ENCODE assay signal across 8 cellular contexts in the genomic region with DNA sequence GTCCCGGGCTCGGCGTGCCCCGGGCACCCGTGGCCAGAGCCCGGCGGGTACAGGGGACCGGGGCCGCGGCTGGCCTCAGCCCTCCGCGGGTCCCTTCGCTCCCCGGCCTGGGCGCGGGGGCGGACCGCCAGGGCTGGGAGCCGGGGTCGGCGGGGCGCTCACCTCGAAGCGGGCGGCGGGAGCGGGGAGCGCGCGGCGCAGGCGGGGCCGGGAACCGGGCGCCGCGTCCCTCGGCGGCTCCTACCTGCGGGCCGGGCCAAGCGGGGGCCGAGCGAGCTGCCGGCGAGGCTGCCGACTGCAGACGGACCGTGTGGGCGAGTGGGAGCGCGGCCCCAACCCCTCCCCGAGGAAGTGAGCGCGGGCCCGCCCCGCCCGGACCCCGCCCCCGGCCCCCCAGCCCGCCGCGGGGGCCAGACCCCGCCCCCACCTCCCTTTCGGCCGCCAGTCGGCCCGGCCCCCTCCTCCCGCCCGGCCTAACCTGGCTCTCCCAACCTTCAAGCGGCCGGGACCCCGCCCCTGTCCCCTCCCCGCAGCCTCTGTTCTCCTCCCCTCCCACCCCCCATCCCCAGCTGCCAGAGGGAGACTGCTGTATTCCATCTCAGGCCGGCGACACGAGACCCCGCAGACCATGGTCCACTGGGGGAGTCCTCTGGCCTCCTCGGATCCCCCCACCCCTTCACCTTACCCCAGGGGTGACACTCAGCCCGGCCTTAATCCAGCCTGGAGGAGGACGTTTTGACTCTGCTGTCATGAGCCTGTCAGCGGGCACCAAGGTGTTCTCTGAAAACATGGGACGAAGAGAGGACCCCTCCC. TPM values are rescaled to one million over a fixed set of nuclear protein-coding genes. Genes with fewer than 3 reads are reported as not detected.
DNase-seq lines count a peak whose midpoint lies in the region; ATAC-seq and TF ChIP-seq lines count a peak whose summit lies in the region.

A gene with protein sequence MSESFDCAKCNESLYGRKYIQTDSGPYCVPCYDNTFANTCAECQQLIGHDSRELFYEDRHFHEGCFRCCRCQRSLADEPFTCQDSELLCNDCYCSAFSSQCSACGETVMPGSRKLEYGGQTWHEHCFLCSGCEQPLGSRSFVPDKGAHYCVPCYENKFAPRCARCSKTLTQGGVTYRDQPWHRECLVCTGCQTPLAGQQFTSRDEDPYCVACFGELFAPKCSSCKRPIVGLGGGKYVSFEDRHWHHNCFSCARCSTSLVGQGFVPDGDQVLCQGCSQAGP (minus strand): TSS at position 320 of the 813 bp plus-strand sequence. CDS start 6,102 bp downstream, outside the sequence.

- DNase-seq in AG04449 (ENCODE audit: low read depth, low spot score) (no peak), NCI-H69 (lab: John Stamatoyannopoulos, UW) (peak; percentile 67), fibroblast of pulmonary artery (ENCODE audit: low read depth) (peak; percentile 67), nephron progenitor cell (peak; percentile 85), putamen (ENCODE audit: low spot score) (no peak)
- DNase-seq in activated T-cell treated with anti-CD3 and anti-CD28 coated beads, Interleukin-2, amount 50 U/mL, for 72 hours = peak; percentile 63 to 72

- H3K27me3 Mint-ChIP-seq in activated T-cell treated with anti-CD3 and anti-CD28 coated beads, Interleukin-2, amount 50 U/mL, for 72 hours (ENCODE audit: low read depth) = no peaks in the 10 kb centered on the region
- peaks cover 2% of the 10 kb centered on the region for H3K27me3 Mint-ChIP-seq in nephron progenitor cell (ENCODE audit: low read depth, poor library complexity)

- peaks cover 57% of the 10 kb centered on the region for H3K4me1 Mint-ChIP-seq in activated T-cell treated with anti-CD3 and anti-CD28 coated beads, Interleukin-2, amount 50 U/mL, for 72 hours (ENCODE audit: low read depth)
- peaks cover 72% of the 10 kb centered on the region for H3K4me1 Mint-ChIP-seq in nephron progenitor cell

- peaks cover 0 to 3% of the 10 kb centered on the region in 2 donors for H3K36me3 Mint-ChIP-seq in activated T-cell treated with anti-CD3 and anti-CD28 coated beads, Interleukin-2, amount 50 U/mL, for 72 hours (ENCODE audit: insufficient read depth in 2 of 2)
- no peaks in the 10 kb centered on the region for H3K36me3 Mint-ChIP-seq in nephron progenitor cell (ENCODE audit: low read depth)

- TF ChIP-seq POLR2A in GM18951 (IDR thresholded peaks at IDR 0.05; ENCODE audit: extremely low read depth, insufficient read depth, insufficient read length) = peak; percentile 60

- H3K27ac Mint-ChIP-seq in activated T-cell treated with anti-CD3 and anti-CD28 coated beads, Interleukin-2, amount 50 U/mL, for 72 hours = peak within 1 kb of the TSS; percentile 79
- H3K27ac Mint-ChIP-seq in nephron progenitor cell = peak within 1 kb of the TSS; percentile 95

- CTCF ChIA-PET in AG04449 (lab: Yijun Ruan, JAX) = no interaction called here

- no peaks in the 10 kb centered on the region for H3K9me3 Mint-ChIP-seq in activated T-cell treated with anti-CD3 and anti-CD28 coated beads, Interleukin-2, amount 50 U/mL, for 72 hours
- no peaks in the 10 kb centered on the region for H3K9me3 Mint-ChIP-seq in nephron progenitor cell

- TF ChIP-seq CTCF in AG04449 (IDR thresholded peaks at IDR 0.05; ENCODE audit: insufficient read depth, low read length, missing control alignments) = no peak
- TF ChIP-seq CTCF in fibroblast of pulmonary artery (IDR thresholded peaks at IDR 0.05; ENCODE audit: low read length, missing control alignments) = no peak
- no peak for TF ChIP-seq CTCF in nephron progenitor cell (IDR thresholded peaks at IDR 0.05)

- in situ Hi-C loops in GM18951 (cut with MboI; ENCODE audit: low sequenced_read_pairs, unreplicated experiment) = no loop called here

- POLR2A ChIA-PET in AG04449 (lab: Yijun Ruan, JAX) = interaction anchor here (1.0 kb wide), 1 partner anchor 12 kb away, joined by 6 read pairs; no protein-coding TSS in a partner anchor

- ATAC-seq in activated T-cell treated with anti-CD3 and anti-CD28 coated beads, Interleukin-2, amount 50 U/mL, for 72 hours (replicated peaks in 1 of 2) = peak; percentile 31 to 41
- no peak for ATAC-seq in HG03439 (IDR thresholded peaks at IDR 0.05; ENCODE audit: unreplicated experiment)

- H3K4me3 ChIP-seq in AG04449 (ENCODE audit: low read depth, low read length) (peak within 1 kb of the TSS; percentile 93), fibroblast of pulmonary artery (replicated peaks; ENCODE audit: low read depth, low read length) (peak within 1 kb of the TSS; percentile 90)

- peak within 1 kb of the TSS; percentile 84 to 85 for H3K4me3 Mint-ChIP-seq in activated T-cell treated with anti-CD3 and anti-CD28 coated beads, Interleukin-2, amount 50 U/mL, for 72 hours
- peak within 1 kb of the TSS; percentile 93 for H3K4me3 Mint-ChIP-seq in nephron progenitor cell

RNA-seq across cellular contexts. Expression of the gene that starts here (rescaled TPM):
- total RNA-seq in activated T-cell treated with anti-CD3 and anti-CD28 coated beads, Interleukin-2, amount 50 U/mL, for 72 hours = 10 to 100 TPM; 32.7 to 34.5 TPM

Comparison
In these comparisons a context has a peak if more than half of its experiments do, and no peak if none do; other contexts are left out.
1. DNase-seq: peak in NCI-H69 (single experiment), activated T-cell treated with anti-CD3 and anti-CD28 coated beads, Interleukin-2, amount 50 U/mL, for 72 hours (2 of 2), fibroblast of pulmonary artery (single experiment) and nephron progenitor cell (single experiment); none in AG04449 (single experiment) and putamen (single experiment).